18 cellular contexts compared by ENCODE assay signal in the genomic region with DNA sequence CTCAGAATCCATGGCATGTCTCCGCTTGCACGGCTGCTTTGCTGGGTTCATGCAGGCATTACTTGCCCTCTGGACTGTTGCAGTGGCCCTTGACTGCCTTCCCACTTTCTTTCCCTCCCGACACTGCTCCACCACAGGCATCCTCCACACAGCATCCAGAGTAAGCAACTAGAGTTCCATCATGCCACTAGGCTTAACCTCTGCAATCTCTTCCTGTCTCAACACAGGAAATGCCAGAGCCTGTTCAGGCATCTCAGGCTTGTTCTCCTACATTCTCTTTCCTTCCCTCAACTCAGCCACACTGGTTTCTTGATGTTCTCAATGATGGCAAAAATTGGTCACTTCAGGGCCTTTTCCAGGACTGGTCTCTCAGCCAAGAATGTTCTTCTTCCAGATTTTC.
DNase-seq lines count a peak whose midpoint lies in the region; ATAC-seq and TF ChIP-seq lines count a peak whose summit lies in the region.
"Had no signal": no experiment of that assay in that cellular context is flagged by ENCODE, and none has a peak within 500 bp of the region (broad histone marks: within the 10 kb centered on the region; RNA-seq: fewer than 3 reads in every experiment).

No MANE protein-coding gene starts in this region.

- H3K4me1 ChIP-seq in neuronal stem cell (ENCODE audit: control insufficient read depth in 2 of 2, insufficient read depth in 1 of 2, low read depth in 1 of 2, low read length in 2 of 2) (no peaks in the 10 kb centered on the region), MM.1S (ENCODE audit: low read length) (peaks cover under 1% of the 10 kb centered on the region; the same call in 1 of the 2 replicates)

- no peak overlapping the region for H3K18ac ChIP-seq in neuronal stem cell (ENCODE audit: low read length)

- H3K36me3 ChIP-seq in neuronal stem cell (replicated peaks in 1 of 2; ENCODE audit: control insufficient read depth in 2 of 2, insufficient read depth in 2 of 2, low read length in 2 of 2): no peaks in the 10 kb centered on the region
- H3K36me3 ChIP-seq in MM.1S (replicated peaks; ENCODE audit: insufficient read depth, low read length): no peaks in the 10 kb centered on the region
- H3K36me3 ChIP-seq: gastroesophageal sphincter, transverse colon had no signal

- H2AFZ ChIP-seq in neuronal stem cell (ENCODE audit: low read length) (peak overlapping the region; percentile 20), MM.1S (ENCODE audit: low read length) (no peak overlapping the region)

- no peak overlapping the region for H4K91ac ChIP-seq in neuronal stem cell (ENCODE audit: low read depth, low read length, poor library complexity)

- no peak overlapping the region for H3K27ac ChIP-seq in neuronal stem cell (replicated peaks; ENCODE audit: low read length)
- no peak overlapping the region for H3K27ac ChIP-seq in MM.1S (ENCODE audit: low read length)
- H3K27ac ChIP-seq: C4-2B, gastroesophageal sphincter had no signal

- H3K4me3 ChIP-seq in neuronal stem cell (ENCODE audit: low read length in 2 of 2) (no peak overlapping the region), MM.1S (ENCODE audit: low read length) (no peak overlapping the region)
- H3K4me3 ChIP-seq: gastroesophageal sphincter, transverse colon had no signal

- WGBS in neuronal stem cell (ENCODE audit: extremely low coverage in 2 of 2, insufficient read length in 2 of 2, insufficient replicate concordance in 1 of 2), 2 donors: no CpG with 5 or more reads among the region's 3 CpGs

- no peak overlapping the region for H4K8ac ChIP-seq in neuronal stem cell (ENCODE audit: low read depth, low read length)

- no peak overlapping the region for H3K14ac ChIP-seq in neuronal stem cell (ENCODE audit: low read length)

- DNase-seq in ELR (ENCODE audit: low read depth) (peak; percentile 30), RPMI7951 (ENCODE audit: low read depth) (peak; percentile 17), neuronal stem cell (ENCODE audit: low spot score) (no peak), foreskin melanocyte (no peak), MM.1S (no peak), NCI-H2227 treated with DMSO at 0.1 percent for 48 hours (lab: John Stamatoyannopoulos, UW) (no peak)
- DNase-seq: activated CD4-positive, alpha-beta T cell treated with anti-CD3 and anti-CD28 coated beads for 4 hours; amniotic stem cell; Kasumi-1; naive B cell; NCI-H524; OCI-M1; transverse colon had no signal

- no peak overlapping the region for H2BK5ac ChIP-seq in neuronal stem cell (ENCODE audit: low read length)

- H2BK120ac ChIP-seq in neuronal stem cell (ENCODE audit: low read depth, low read length): no peak overlapping the region

- no peak overlapping the region for H2BK15ac ChIP-seq in neuronal stem cell (ENCODE audit: low read length)

- no peaks in the 10 kb centered on the region for H4K20me1 ChIP-seq in MM.1S (ENCODE audit: insufficient read depth, low read length)

- no peaks in the 10 kb centered on the region for H3F3A ChIP-seq in MM.1S (ENCODE audit: insufficient read depth, low read length)

- H3K9me2 ChIP-seq in MM.1S (replicated peaks; ENCODE audit: insufficient read depth, low read length): no peaks in the 10 kb centered on the region

- H3K23ac ChIP-seq in neuronal stem cell (ENCODE audit: low read depth, low read length, poor library complexity): peak overlapping the region; percentile 8

- H3K9ac ChIP-seq in neuronal stem cell (ENCODE audit: low read depth, low read length, poor library complexity) (no peak overlapping the region), MM.1S (ENCODE audit: low read length) (no peak overlapping the region)

- H3K79me2 ChIP-seq in MM.1S (ENCODE audit: low read length): no peaks in the 10 kb centered on the region

- ATAC-seq in esophagus mucosa: peak; percentile 18
- no peak for ATAC-seq in GM19035 (IDR thresholded peaks at IDR 0.05; ENCODE audit: unreplicated experiment)
- ATAC-seq: gastroesophageal sphincter, HCT116 had no signal

- H3K9me3 ChIP-seq in neuronal stem cell (replicated peaks in 1 of 2; ENCODE audit: control insufficient read depth in 2 of 2, insufficient read depth in 1 of 2, low read depth in 1 of 2, low read length in 2 of 2) (peaks cover 0 to 4% of the 10 kb centered on the region in 2 donors), MM.1S (replicated peaks; ENCODE audit: insufficient read depth, low read length) (no peaks in the 10 kb centered on the region)
- H3K9me3 ChIP-seq: gastroesophageal sphincter, transverse colon had no signal

- H3K27me3 ChIP-seq in neuronal stem cell (ENCODE audit: control insufficient read depth in 3 of 3, insufficient read depth in 3 of 3, low read depth in 1 of 3, low read length in 3 of 3) (no peaks in the 10 kb centered on the region), MM.1S (replicated peaks; ENCODE audit: insufficient read depth, low read length) (no peaks in the 10 kb centered on the region)
- H3K27me3 ChIP-seq: gastroesophageal sphincter, transverse colon had no signal

- no peak overlapping the region for H2BK12ac ChIP-seq in neuronal stem cell (ENCODE audit: low read length)

- H3K4ac ChIP-seq in neuronal stem cell (ENCODE audit: low read length): no peak overlapping the region

- no peak for TF ChIP-seq CTCF in MM.1S (IDR thresholded peaks at IDR 0.05; ENCODE audit: low read length)

- H3K4me2 ChIP-seq in neuronal stem cell (ENCODE audit: insufficient read depth, low read length, poor library complexity, severe bottlenecking): no peak overlapping the region
- H3K4me2 ChIP-seq in MM.1S (ENCODE audit: low read depth, low read length): no peak overlapping the region

- no peak overlapping the region for H2AK5ac ChIP-seq in neuronal stem cell (ENCODE audit: low read depth, low read length)

- no peaks in the 10 kb centered on the region for H3K79me1 ChIP-seq in neuronal stem cell (ENCODE audit: low read depth, low read length)

Comparison
In these comparisons a context has a peak if more than half of its experiments do, and no peak if none do; other contexts are left out.
1. DNase-seq: peak in ELR (single experiment) and RPMI7951 (single experiment); none in neuronal stem cell (single experiment), foreskin melanocyte (single experiment), MM.1S (single experiment) and NCI-H2227 treated with DMSO at 0.1 percent for 48 hours (single experiment).